Comparison of ENCODE assay signal across 9 cellular contexts in the genomic region with DNA sequence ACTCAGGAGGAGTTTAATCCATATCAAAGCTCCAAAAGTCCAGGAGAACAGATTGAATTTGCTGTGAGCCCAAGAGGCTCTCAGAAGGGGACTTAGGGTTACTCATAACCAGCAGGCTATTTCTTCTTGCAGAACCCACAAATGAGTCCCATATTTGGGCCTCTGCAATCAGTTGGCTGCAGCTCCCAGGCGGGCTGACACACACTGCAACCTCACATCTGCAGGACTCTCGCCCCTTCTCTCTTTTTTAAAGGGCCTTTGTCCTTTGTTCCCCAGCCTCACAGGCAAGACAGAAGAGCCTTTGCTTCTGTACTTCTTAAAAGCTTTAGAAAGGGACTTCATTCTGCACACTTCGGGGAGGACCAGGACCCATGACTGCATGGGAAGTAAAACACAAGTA. TPM values are rescaled to one million over a fixed set of nuclear protein-coding genes. Genes with fewer than 3 reads are reported as not detected.
DNase-seq lines count a peak whose midpoint lies in the region; ATAC-seq, FAIRE-seq and TF ChIP-seq lines count a peak whose summit lies in the region.
"Had no signal": no experiment of that assay in that cellular context is flagged by ENCODE, and none has a peak within 500 bp of the region (broad histone marks: within the 10 kb centered on the region; RNA-seq: fewer than 3 reads in every experiment).

No MANE protein-coding gene starts in this region.

- H3K36me3 ChIP-seq in ectodermal cell (ENCODE audit: control insufficient read depth, insufficient read depth, low read length) (no peaks in the 10 kb centered on the region), osteoblast (ENCODE audit: insufficient read depth, low read length) (peaks cover 6% of the 10 kb centered on the region), OCI-LY7 (ENCODE audit: insufficient read depth, low read length) (peaks cover 35% of the 10 kb centered on the region)

- no peak for FAIRE-seq in GM12891 (lab: Jason Lieb, UNC)

- intact Hi-C loops in OCI-LY7 (cut with micrococcal nuclease; ENCODE audit: unreplicated experiment) = no loop called here

- no peak overlapping the region for H2AFZ ChIP-seq in osteoblast (ENCODE audit: low read length)
- H2AFZ ChIP-seq in OCI-LY7 (ENCODE audit: low read length) = no peak overlapping the region

- peaks cover 0 to 12% (median 6%) of the 10 kb centered on the region in 3 donors for H3K4me1 Mint-ChIP-seq in T-cell
- H3K4me1 Mint-ChIP-seq in activated T-cell treated with anti-CD3 and anti-CD28 coated beads, Interleukin-2, amount 50 U/mL, for 72 hours (ENCODE audit: low read depth) = peaks cover 8% of the 10 kb centered on the region

- POLR2A ChIA-PET in T-cell (lab: Charles Lee) (no interaction called here), OCI-LY7 (lab: Charles Lee) (interaction anchor here (1.2 to 2.0 kb wide), 3 partner anchors 9 to 12 kb away, joined by 3 to 11 read pairs (median 7); no protein-coding TSS in a partner anchor)

- no TSS peak for BruUV-seq in OCI-LY7 (replicated peaks; lab: Mats Ljungman, UMichigan)

- H3K79me2 ChIP-seq in osteoblast (ENCODE audit: insufficient read depth, low read length) (peaks cover 83% of the 10 kb centered on the region), OCI-LY7 (ENCODE audit: insufficient read depth, low read depth, low read length) (peaks cover 22% of the 10 kb centered on the region; the same call in 1 of the 2 replicates)

- H3K27ac Mint-ChIP-seq in T-cell = no peak overlapping the region
- no peak overlapping the region for H3K27ac Mint-ChIP-seq in activated T-cell treated with anti-CD3 and anti-CD28 coated beads, Interleukin-2, amount 50 U/mL, for 72 hours
- H3K27ac Mint-ChIP-seq: activated B cell treated with CpG ODN at 0.5 μM for 24 hours had no signal

- H3K9me3 ChIP-seq in ectodermal cell (ENCODE audit: control insufficient read depth, low read length) (no peaks in the 10 kb centered on the region), osteoblast (ENCODE audit: low read depth, low read length) (no peaks in the 10 kb centered on the region), OCI-LY7 (ENCODE audit: low read length) (no peaks in the 10 kb centered on the region)

- no peaks in the 10 kb centered on the region for H3K9me2 ChIP-seq in OCI-LY7 (ENCODE audit: insufficient read depth, low read length)

- H3K9me3 Mint-ChIP-seq in T-cell = no peaks in the 10 kb centered on the region
- no peaks in the 10 kb centered on the region for H3K9me3 Mint-ChIP-seq in activated T-cell treated with anti-CD3 and anti-CD28 coated beads, Interleukin-2, amount 50 U/mL, for 72 hours
- H3K9me3 Mint-ChIP-seq: activated B cell treated with CpG ODN at 0.5 μM for 24 hours had no signal

- H3K4me3 Mint-ChIP-seq in T-cell = no peak overlapping the region
- H3K4me3 Mint-ChIP-seq in activated T-cell treated with anti-CD3 and anti-CD28 coated beads, Interleukin-2, amount 50 U/mL, for 72 hours = no peak overlapping the region
- H3K4me3 Mint-ChIP-seq: activated B cell treated with CpG ODN at 0.5 μM for 24 hours had no signal

- peaks cover 14% of the 10 kb centered on the region for H3K36me3 Mint-ChIP-seq in T-cell
- peaks cover 0 to 1% of the 10 kb centered on the region in 2 donors for H3K36me3 Mint-ChIP-seq in activated T-cell treated with anti-CD3 and anti-CD28 coated beads, Interleukin-2, amount 50 U/mL, for 72 hours (ENCODE audit: insufficient read depth in 2 of 2)

- DNase-seq in GM12891 (ENCODE audit: insufficient read length, low spot score) (peak; percentile 30), osteoblast (ENCODE audit: insufficient read length, low spot score, missing footprints) (peak; percentile 90), NCI-H82 (lab: John Stamatoyannopoulos, UW) (no peak), T-cell (no peak), OCI-LY7 (ENCODE audit: low spot score) (no peak)
- DNase-seq in activated T-cell treated with anti-CD3 and anti-CD28 coated beads, Interleukin-2, amount 50 U/mL, for 72 hours = no peak
- DNase-seq: activated B cell treated with CpG ODN at 0.5 μM for 24 hours had no signal

- WGBS in ectodermal cell, 2 experiments = 47% methylated on average over 3 of the region's 3 CpGs

- TF ChIP-seq CTCF in osteoblast (IDR thresholded peaks at IDR 0.05; ENCODE audit: extremely low read depth, low read depth, low read length) (no peak), OCI-LY7 (conservative IDR thresholded peaks at IDR 0.05; ENCODE audit: low read length) (no peak)

- H3K27me3 ChIP-seq in ectodermal cell (ENCODE audit: control insufficient read depth, insufficient read depth, low read length, poor library complexity, severe bottlenecking) (no peaks in the 10 kb centered on the region), osteoblast (ENCODE audit: insufficient read depth, low read length) (no peaks in the 10 kb centered on the region)

- H3K4me3 ChIP-seq in ectodermal cell (ENCODE audit: insufficient read depth, low read depth, low read length) (no peak overlapping the region), osteoblast (ENCODE audit: insufficient read depth, low read length) (no peak overlapping the region), OCI-LY7 (ENCODE audit: low read depth, low read length, poor library complexity, severe bottlenecking) (no peak overlapping the region)

- no peaks in the 10 kb centered on the region for H4K20me1 ChIP-seq in osteoblast (ENCODE audit: insufficient read depth, low read length)
- H4K20me1 ChIP-seq in OCI-LY7 (ENCODE audit: insufficient read depth, low read length) = no peaks in the 10 kb centered on the region

- H3K4me2 ChIP-seq in osteoblast (ENCODE audit: insufficient read depth, low read length) (peak overlapping the region; percentile 49), OCI-LY7 (ENCODE audit: low read length) (no peak overlapping the region)

- peaks cover 19% of the 10 kb centered on the region for H3K4me1 ChIP-seq in ectodermal cell (ENCODE audit: control insufficient read depth, insufficient read depth, low read length)
- H3K4me1 ChIP-seq in osteoblast (ENCODE audit: insufficient read depth, low read length) = peaks cover 68% of the 10 kb centered on the region
- H3K4me1 ChIP-seq in OCI-LY7 (ENCODE audit: insufficient read depth, low read length, poor library complexity, severe bottlenecking) = peaks cover under 1% of the 10 kb centered on the region

- TF ChIP-seq POLR2A in GM12891 (IDR thresholded peaks at IDR 0.05; ENCODE audit: low read depth, low read length) = no peak

- H3K27ac ChIP-seq in ectodermal cell (ENCODE audit: insufficient read depth, low read depth, low read length, poor library complexity, severe bottlenecking) (peak overlapping the region; percentile 66), osteoblast (ENCODE audit: low read depth, low read length) (peak overlapping the region; percentile 98), OCI-LY7 (ENCODE audit: low read depth, low read length, poor library complexity, severe bottlenecking) (no peak overlapping the region)

- CTCF ChIA-PET in T-cell (lab: Charles Lee) = interaction anchor here in 1 of 2 donors (0.6 kb wide), 1 partner anchor 845 kb away, joined by 5 read pairs; no protein-coding TSS in a partner anchor
- CTCF ChIA-PET in OCI-LY7 (lab: Charles Lee; ENCODE audit: unreplicated experiment) = no interaction called here

- H3K27me3 Mint-ChIP-seq in T-cell = no peaks in the 10 kb centered on the region
- H3K27me3 Mint-ChIP-seq in activated T-cell treated with anti-CD3 and anti-CD28 coated beads, Interleukin-2, amount 50 U/mL, for 72 hours (ENCODE audit: low read depth) = no peaks in the 10 kb centered on the region
- H3K27me3 Mint-ChIP-seq: activated B cell treated with CpG ODN at 0.5 μM for 24 hours had no signal

- ATAC-seq in HG02759 (IDR thresholded peaks at IDR 0.05; ENCODE audit: unreplicated experiment) = peak; percentile 90
- no peak for ATAC-seq in T-cell (replicated peaks in 1 of 4)
- no peak for ATAC-seq in activated T-cell treated with anti-CD3 and anti-CD28 coated beads, Interleukin-2, amount 50 U/mL, for 72 hours (replicated peaks in 1 of 2)

TF ChIP-seq in GM12891, 5 proteins besides CTCF, POLR2A, EP300 and RAD21:
- no peak for TF ChIP-seq POLR2AphosphoS5 (IDR thresholded peaks at IDR 0.05; ENCODE audit: low read depth, low read length)
- 0 out of 2 replicates have a peak, but pooled peaks have one; percentile 2 for TF ChIP-seq SPI1 (IDR thresholded peaks at IDR 0.05; ENCODE audit: low read depth, low read length)
- TF ChIP-seq POU2F2 (IDR thresholded peaks at IDR 0.05; ENCODE audit: low read depth, low read length) = 0 out of 2 replicates have a peak, but pooled peaks have one; percentile 33
- 0 out of 2 replicates have a peak, but pooled peaks have one; percentile 19 for TF ChIP-seq TAF1 (IDR thresholded peaks at IDR 0.05; ENCODE audit: low read depth, low read length)

RNA-seq across cellular contexts. Expression of a gene that starts 26.7 kb away (rescaled TPM):
- 10.9 TPM for polyA plus RNA-seq in GM12891 (2012; ENCODE audit: low read depth, missing spikeins)
- polyA plus RNA-seq in ectodermal cell (2013, experiment 1 of 4) = 27.3 TPM
- 26.6 TPM for polyA plus RNA-seq in ectodermal cell (2013, experiment 2 of 4)
- 19.4 TPM for polyA plus RNA-seq in ectodermal cell (2013, experiment 3 of 4)
- polyA plus RNA-seq in ectodermal cell (2013, experiment 4 of 4) = 23.0 TPM
- total RNA-seq in osteoblast = 26.5 and 28.6 TPM in 2 replicates
- total RNA-seq in T-cell = 10 to 100 TPM; 21.1 to 40.8 (median 28.9) TPM
- 22.7 and 35.4 TPM in 2 replicates for total RNA-seq in OCI-LY7 (2014; rRNA removed; shearing (Covaris generic))
- 79.0 and 95.7 TPM in 2 replicates for total RNA-seq in OCI-LY7 (2022)
- 10 to 100 TPM; 49.4 to 55.1 TPM for total RNA-seq in activated T-cell treated with anti-CD3 and anti-CD28 coated beads, Interleukin-2, amount 50 U/mL, for 72 hours

Comparison
In these comparisons a context has a peak if more than half of its experiments do, and no peak if none do; other contexts are left out.
1. DNase-seq: peak in GM12891 (single experiment) and osteoblast (single experiment); none in NCI-H82 (single experiment), T-cell (0 of 34), OCI-LY7 (single experiment) and activated T-cell treated with anti-CD3 and anti-CD28 coated beads, Interleukin-2, amount 50 U/mL, for 72 hours (0 of 2).